21 cellular contexts compared by ENCODE assay signal in genomic region chr6:150698421-150698820, GRCh38.
DNase-seq lines count a peak whose midpoint lies in the region; ATAC-seq, FAIRE-seq and TF ChIP-seq lines count a peak whose summit lies in the region.
"Had no signal": no experiment of that assay in that cellular context is flagged by ENCODE, and none has a peak within 500 bp of the region (broad histone marks: within the 10 kb centered on the region; RNA-seq: fewer than 3 reads in every experiment).

No MANE protein-coding gene starts in this region.

- DNase-seq in GM18507 (ENCODE audit: extremely low spot score, insufficient read length, low read depth) (no peak), NCI-H2107 treated with DMSO at 0.1 percent for 48 hours (lab: John Stamatoyannopoulos, UW; ENCODE audit: unreplicated experiment) (no peak), AG20443 (ENCODE audit: low spot score) (no peak), NCI-H1092 treated with DMSO at 0.1 percent for 48 hours (lab: John Stamatoyannopoulos, UW) (no peak)
- DNase-seq: ACHN; activated CD4-positive, alpha-beta T cell treated with anti-CD3 and anti-CD28 coated beads, Interleukin-2, amount 50 U/mL, for 48 hours; activated naive CD4-positive, alpha-beta T cell treated with anti-CD3 and anti-CD28 coated beads, Interleukin-2, amount 50 U/mL, for 16 hours; CD8-positive, alpha-beta T cell; DND-41; head of caudate nucleus; immature natural killer cell; NCI-H1694 treated with DMSO at 0.1 percent for 48 hours; NK-92 treated with Interleukin-12 subunit alpha and Interleukin-12 subunit beta, amount 100 ng/mL, for 24 hours; Right ventricle myocardium superior; transverse colon had no signal

- peak; percentile 75 for FAIRE-seq in GM18507 (lab: Jason Lieb, UNC)

- H2AFZ ChIP-seq in SU-DHL-6 (ENCODE audit: low read depth, low read length, severe bottlenecking), result no peak overlapping the region

- TF ChIP-seq CTCF in SU-DHL-6 (IDR thresholded peaks at IDR 0.05; ENCODE audit: insufficient read depth, low read length, poor library complexity, severe bottlenecking), result no peak

- peak overlapping the region; percentile 42 for H3K4me2 ChIP-seq in SU-DHL-6 (ENCODE audit: low read depth, low read length, poor library complexity, severe bottlenecking)

- no peaks in the 10 kb centered on the region for H3K36me3 ChIP-seq in SU-DHL-6 (ENCODE audit: low read length)
- H3K36me3 ChIP-seq: right atrium auricular region, transverse colon had no signal

- no peaks in the 10 kb centered on the region for H3K79me2 ChIP-seq in SU-DHL-6 (ENCODE audit: insufficient read depth, low read length)

- peaks cover 6% of the 10 kb centered on the region; the same call in 1 of the 2 replicates for H3F3A ChIP-seq in SU-DHL-6 (ENCODE audit: insufficient read depth)

- no peak overlapping the region for H3K27ac ChIP-seq in SU-DHL-6 (ENCODE audit: low read depth, low read length)
- H3K27ac ChIP-seq: right atrium auricular region, transverse colon had no signal

- ATAC-seq in GM21576 (IDR thresholded peaks at IDR 0.05; ENCODE audit: unreplicated experiment) (peak; percentile 53), HG03342 (IDR thresholded peaks at IDR 0.05; ENCODE audit: unreplicated experiment) (peak; percentile 71), GM19328 (IDR thresholded peaks at IDR 0.05; ENCODE audit: unreplicated experiment) (no peak)
- ATAC-seq: CD8-positive, alpha-beta T cell had no signal

- H3K4me3 ChIP-seq in SU-DHL-6 (ENCODE audit: insufficient read depth, low read length, poor library complexity, severe bottlenecking), result no peak overlapping the region
- H3K4me3 ChIP-seq: lung, right atrium auricular region, transverse colon had no signal

- H4K20me1 ChIP-seq in SU-DHL-6 (ENCODE audit: low read depth, low read length), result no peaks in the 10 kb centered on the region

- H3K27me3 ChIP-seq in SU-DHL-6 (ENCODE audit: low read length), result no peaks in the 10 kb centered on the region
- H3K27me3 ChIP-seq: right atrium auricular region, transverse colon had no signal

- no peaks in the 10 kb centered on the region for H3K9me2 ChIP-seq in SU-DHL-6 (replicated peaks; ENCODE audit: insufficient read depth, low read length)

- H3K9me3 ChIP-seq in SU-DHL-6 (ENCODE audit: insufficient read depth, low read length), result no peaks in the 10 kb centered on the region
- H3K9me3 ChIP-seq: right atrium auricular region, transverse colon had no signal

- no peak overlapping the region; the same call in 1 of the 2 replicates for H3K9ac ChIP-seq in SU-DHL-6 (ENCODE audit: low read length)
